ENCODE assay signal across 31 cellular contexts in genomic region chr17:67646472-67646871, GRCh38.
"Had no signal": no experiment of that assay in that cellular context is flagged by ENCODE, and none has a peak within 500 bp of the region (broad histone marks: within the 10 kb centered on the region; RNA-seq: fewer than 3 reads in every experiment).

No MANE protein-coding gene starts in this region.

- DNase-seq: colonic mucosa; dermis blood vessel endothelial cell; effector memory CD4-positive, alpha-beta T cell; foreskin keratinocyte; heart left ventricle; hippocampal formation; left cardiac atrium; left lung; mesenchymal stem cell; mucosa of descending colon; naive B cell; nephron progenitor cell; occipital lobe; ovary; right lobe of liver; small intestine; stimulated activated CD4-positive, alpha-beta T cell treated with anti-CD3 and anti-CD28 coated beads, Interleukin-12 subunit alpha, Interleukin-12 subunit beta, amount 100 ng/mL, for 4 hours; stimulated activated CD4-positive, alpha-beta T cell treated with anti-CD3 and anti-CD28 coated beads, Interleukin-1b, Interleukin-23, amount 100 ng/mL, for 48 hours; stimulated activated CD4-positive, alpha-beta T cell treated with anti-CD3 and anti-CD28 coated beads, Interleukin-4, amount 100 ng/mL, for 1 hour; stimulated activated naive CD8-positive, alpha-beta T cell treated with anti-CD3 and anti-CD28 coated beads, Interleukin-15, Interleukin-2, amounts not matched to agents 100 U/mL and 50 U/mL, for 24 hours; substantia nigra; testis; tibial artery had no signal

- FAIRE-seq: endothelial cell of umbilical vein, islet of Langerhans, small intestine had no signal

- ATAC-seq: foreskin keratinocyte; gastroesophageal sphincter; heart left ventricle; left cardiac atrium; left lung; mucosa of descending colon; right lobe of liver; stimulated activated memory B cell treated with anti-CD40 and anti-IgM and Interleukin-4, amounts not matched to agents 10 μg/mL and 1 μg/mL and 100 μg/mL, for 72 hours; stimulated activated naive CD8-positive, alpha-beta T cell treated with anti-CD3 and anti-CD28 coated beads, Interleukin-15, Interleukin-2, amounts not matched to agents 100 U/mL and 50 U/mL, for 24 hours had no signal

- H3K4me1 ChIP-seq: colonic mucosa, left lung, right lobe of liver, tibial artery had no signal

- H3K27ac ChIP-seq: colonic mucosa, esophagus muscularis mucosa, foreskin keratinocyte, gastroesophageal sphincter, heart left ventricle, left lung, ovary, right lobe of liver, testis, tibial artery had no signal

- H3K36me3 ChIP-seq: colonic mucosa, gastroesophageal sphincter, heart left ventricle, left lung, ovary, right lobe of liver, tibial artery had no signal

- H3K36me3 Mint-ChIP-seq: mesothelial cell of epicardium, type B pancreatic cell had no signal

- H3K27me3 Mint-ChIP-seq: naive B cell; progenitor cell of endocrine pancreas; stimulated activated memory B cell treated with anti-CD40 and anti-IgM and Interleukin-4, amounts not matched to agents 10 μg/mL and 1 μg/mL and 100 μg/mL, for 72 hours; type B pancreatic cell had no signal

- H3K4me1 Mint-ChIP-seq: mesothelial cell of epicardium had no signal

- H3K4me3 ChIP-seq: colonic mucosa, esophagus muscularis mucosa, gastroesophageal sphincter, heart left ventricle, left lung, mucosa of descending colon, ovary, right lobe of liver, testis, tibial artery had no signal

- H3K9me3 Mint-ChIP-seq: mesothelial cell of epicardium; naive B cell; nephron progenitor cell; stimulated activated memory B cell treated with anti-CD40 and anti-IgM and Interleukin-4, amounts not matched to agents 10 μg/mL and 1 μg/mL and 100 μg/mL, for 72 hours; type B pancreatic cell had no signal

- H3K27ac Mint-ChIP-seq: mesothelial cell of epicardium; naive B cell; nephron progenitor cell; progenitor cell of endocrine pancreas; stimulated activated memory B cell treated with anti-CD40 and anti-IgM and Interleukin-4, amounts not matched to agents 10 μg/mL and 1 μg/mL and 100 μg/mL, for 72 hours; type B pancreatic cell had no signal

- H3K27me3 ChIP-seq: colonic mucosa, esophagus muscularis mucosa, foreskin keratinocyte, gastroesophageal sphincter, heart left ventricle, left lung, ovary, right lobe of liver, testis, tibial artery had no signal

- H3K4me3 Mint-ChIP-seq: mesothelial cell of epicardium; naive B cell; nephron progenitor cell; stimulated activated memory B cell treated with anti-CD40 and anti-IgM and Interleukin-4, amounts not matched to agents 10 μg/mL and 1 μg/mL and 100 μg/mL, for 72 hours; type B pancreatic cell had no signal

- H3K9me3 ChIP-seq: colonic mucosa, esophagus muscularis mucosa, gastroesophageal sphincter, heart left ventricle, left lung, mucosa of descending colon, ovary, right lobe of liver, testis, tibial artery had no signal
